In the genomic region with DNA sequence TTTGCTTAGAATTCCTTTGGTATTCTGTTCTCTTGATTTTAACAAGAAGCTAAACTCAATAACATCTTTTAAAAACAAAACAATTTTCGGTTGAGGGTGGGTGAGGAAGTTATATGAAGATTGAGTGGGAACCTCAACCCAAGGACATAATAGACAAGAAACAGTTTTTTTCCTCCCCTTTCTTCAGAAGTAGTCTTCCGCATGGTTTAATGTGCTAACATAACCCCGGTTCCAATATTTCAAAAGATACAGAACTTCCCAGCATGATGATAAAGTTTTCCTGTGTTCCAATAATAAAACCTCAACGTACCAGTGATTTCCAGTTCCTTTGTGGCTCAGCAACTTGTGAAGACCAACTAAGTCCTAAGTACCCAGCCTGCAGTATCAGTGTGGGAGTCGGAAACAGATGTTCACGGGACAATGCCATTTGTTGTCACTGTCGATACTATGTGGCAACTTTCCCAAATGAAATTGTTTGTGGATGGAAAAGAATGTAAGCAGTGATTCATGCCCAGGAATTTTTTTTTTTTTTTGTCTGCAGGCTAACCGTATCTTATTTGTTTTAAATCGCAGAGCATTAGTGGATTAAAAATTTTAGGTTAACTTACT, we compare ENCODE assay signal across 10 cellular contexts. TPM values are rescaled to one million over a fixed set of nuclear protein-coding genes. Genes with fewer than 3 reads are reported as not detected.
DNase-seq lines count a peak whose midpoint lies in the region; ATAC-seq and TF ChIP-seq lines count a peak whose summit lies in the region.
"Had no signal": no experiment of that assay in that cellular context is flagged by ENCODE, and none has a peak within 500 bp of the region (broad histone marks: within the 10 kb centered on the region; RNA-seq: fewer than 3 reads in every experiment).

No MANE protein-coding gene starts in this region.

- no peak overlapping the region for H3K27ac Mint-ChIP-seq in activated CD4-positive, alpha-beta T cell treated with anti-CD3 and anti-CD28 coated beads for 36 hours
- H3K27ac Mint-ChIP-seq: activated naive CD8-positive, alpha-beta T cell had no signal

- POLR2A ChIA-PET in activated CD4-positive, alpha-beta T cell treated with anti-CD3 and anti-CD28 coated beads for 36 hours (lab: Charles Lee) = no interaction called here

- no peak overlapping the region for H3K4me3 Mint-ChIP-seq in activated CD4-positive, alpha-beta T cell treated with anti-CD3 and anti-CD28 coated beads for 36 hours
- H3K4me3 Mint-ChIP-seq: activated naive CD8-positive, alpha-beta T cell had no signal

- CTCF ChIA-PET in activated CD4-positive, alpha-beta T cell treated with anti-CD3 and anti-CD28 coated beads for 36 hours (lab: Charles Lee) = no interaction called here

- H3K36me3 ChIP-seq in adipocyte (ENCODE audit: control insufficient read depth, insufficient read depth, low read length, severe bottlenecking) = no peaks in the 10 kb centered on the region

- H3K27me3 Mint-ChIP-seq in activated CD4-positive, alpha-beta T cell treated with anti-CD3 and anti-CD28 coated beads for 36 hours = peaks cover 14% of the 10 kb centered on the region

- DNase-seq in HFF-Myc (ENCODE audit: extremely low read depth, low read depth) (peak; percentile 43), adipocyte (ENCODE audit: low read depth) (peak; percentile 89), right cardiac atrium (peak in 1 of 3 donors; percentile 11), smooth muscle cell of the brain vasculature (ENCODE audit: low read depth, low spot score) (peak; percentile 9), KG1 (lab: John Stamatoyannopoulos, UW) (no peak)
- DNase-seq in activated effector memory CD4-positive, alpha-beta T cell treated with Interleukin-2 at 50 U/mL for 16 hours = no peak
- DNase-seq in activated CD4-positive, alpha-beta T cell treated with anti-CD3 and anti-CD28 coated beads for 36 hours = no peak

- H3K27me3 ChIP-seq in adipocyte (replicated peaks; ENCODE audit: control insufficient read depth, insufficient read depth, low read length) (no peaks in the 10 kb centered on the region), right cardiac atrium (ENCODE audit: control insufficient read depth, insufficient read depth) (no peaks in the 10 kb centered on the region)

- no peaks in the 10 kb centered on the region for H3K9me3 Mint-ChIP-seq in activated CD4-positive, alpha-beta T cell treated with anti-CD3 and anti-CD28 coated beads for 36 hours (ENCODE audit: low read depth)

- H3K27ac ChIP-seq in right cardiac atrium (ENCODE audit: low read length) = no peak overlapping the region

- no peak overlapping the region for H3K9ac ChIP-seq in adipocyte (ENCODE audit: low read length)

- intact Hi-C loops in right cardiac atrium (cut with DNase I) = no loop called here
- intact Hi-C loops in activated CD4-positive, alpha-beta T cell treated with anti-CD3 and anti-CD28 coated beads for 36 hours (cut with DNase I, micrococcal nuclease) = no loop called here

- H3K4me1 Mint-ChIP-seq in activated CD4-positive, alpha-beta T cell treated with anti-CD3 and anti-CD28 coated beads for 36 hours = no peaks in the 10 kb centered on the region

- no peaks in the 10 kb centered on the region for H3K9me3 ChIP-seq in adipocyte (ENCODE audit: control insufficient read depth, low read length)
- no peaks in the 10 kb centered on the region for H3K9me3 ChIP-seq in right cardiac atrium (ENCODE audit: control insufficient read depth, low read length)

- H3K4me1 ChIP-seq in adipocyte (ENCODE audit: control insufficient read depth, insufficient read depth, low read length) (peaks cover 19% of the 10 kb centered on the region), right cardiac atrium (ENCODE audit: control insufficient read depth, insufficient read depth, low read length) (peaks cover 3% of the 10 kb centered on the region)

- TF ChIP-seq CTCF in HFF-Myc (IDR thresholded peaks at IDR 0.05; ENCODE audit: low read depth, low read length, missing control alignments) = no peak

- H3K36me3 Mint-ChIP-seq in activated CD4-positive, alpha-beta T cell treated with anti-CD3 and anti-CD28 coated beads for 36 hours (ENCODE audit: low read depth) = no peaks in the 10 kb centered on the region
- H3K36me3 Mint-ChIP-seq: activated naive CD8-positive, alpha-beta T cell had no signal

- ATAC-seq in right cardiac atrium (peak; percentile 91 to 98), GM19351 (IDR thresholded peaks at IDR 0.05; ENCODE audit: unreplicated experiment) (no peak)
- ATAC-seq in activated CD4-positive, alpha-beta T cell treated with anti-CD3 and anti-CD28 coated beads for 36 hours = no peak

- H3K4me3 ChIP-seq in HFF-Myc (replicated peaks; ENCODE audit: low read depth, low read length) = no peak overlapping the region
- H3K4me3 ChIP-seq in adipocyte (ENCODE audit: low read length) = peak overlapping the region; percentile 48
- H3K4me3 ChIP-seq in right cardiac atrium (ENCODE audit: low read length) = no peak overlapping the region

- WGBS in right cardiac atrium = 15% methylated on average over 9 of the region's 9 CpGs

RNA-seq across cellular contexts. Expression of gene NR5A2, which starts 48.5 kb away (rescaled TPM):
- under 1 TPM; 0.32 to 0.58 (median 0.50) TPM for total RNA-seq in right cardiac atrium
- polyA plus RNA-seq in right cardiac atrium = 0.52 TPM
- total RNA-seq in activated CD4-positive, alpha-beta T cell treated with anti-CD3 and anti-CD28 coated beads for 36 hours = not detected
- total RNA-seq: mononuclear cell had no signal

Comparison
In these comparisons a context has a peak if more than half of its experiments do, and no peak if none do; other contexts are left out.
1. DNase-seq: peak in HFF-Myc (single experiment), adipocyte (single experiment) and smooth muscle cell of the brain vasculature (single experiment); none in activated effector memory CD4-positive, alpha-beta T cell treated with Interleukin-2 at 50 U/mL for 16 hours (single experiment), KG1 (single experiment) and activated CD4-positive, alpha-beta T cell treated with anti-CD3 and anti-CD28 coated beads for 36 hours (single experiment).
2. ATAC-seq: peak in right cardiac atrium (2 of 2); none in activated CD4-positive, alpha-beta T cell treated with anti-CD3 and anti-CD28 coated beads for 36 hours (single experiment) and GM19351 (single experiment).